10 cellular contexts compared by ENCODE assay signal in the genomic region with DNA sequence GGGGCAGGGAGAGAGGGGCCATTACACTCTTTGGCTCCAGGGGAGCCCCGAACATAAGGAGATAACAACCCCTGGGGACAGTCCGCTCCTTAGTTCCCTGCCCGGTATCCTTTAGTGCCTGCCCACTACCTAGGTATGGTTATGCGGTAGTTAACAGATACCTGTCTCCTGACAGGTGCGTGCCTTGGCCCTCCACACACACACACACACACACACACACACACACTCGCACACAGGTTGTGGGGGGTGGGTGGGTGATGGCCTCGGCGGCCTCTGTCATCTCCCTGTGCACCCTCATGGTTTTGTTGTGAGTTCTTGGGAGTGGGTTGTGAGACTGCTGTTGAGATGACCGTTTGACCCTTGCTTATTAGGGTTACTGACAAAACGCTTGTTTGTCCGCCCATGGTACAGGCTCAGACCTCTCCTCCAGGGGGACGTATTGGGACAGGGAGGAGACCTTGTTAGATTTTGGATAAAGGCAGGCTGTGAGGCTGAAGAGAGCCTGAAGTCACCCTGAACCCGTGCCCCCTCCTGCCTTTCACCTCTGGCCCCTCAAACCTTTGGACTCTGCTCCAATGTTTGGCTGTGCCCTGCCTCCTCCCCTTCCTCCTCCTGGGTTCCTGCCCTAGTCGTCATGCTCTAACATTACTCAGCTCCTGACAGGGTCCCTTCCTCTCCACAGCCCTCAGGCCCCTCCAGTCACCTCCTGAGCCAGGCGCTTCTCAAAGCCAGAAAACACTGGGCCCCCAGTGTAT. TPM values are rescaled to one million over a fixed set of nuclear protein-coding genes. Genes with fewer than 3 reads are reported as not detected.
DNase-seq lines count a peak whose midpoint lies in the region; ATAC-seq and TF ChIP-seq lines count a peak whose summit lies in the region.
"Had no signal": no experiment of that assay in that cellular context is flagged by ENCODE, and none has a peak within 500 bp of the region (broad histone marks: within the 10 kb centered on the region; RNA-seq: fewer than 3 reads in every experiment).

No MANE protein-coding gene starts in this region.

- no peak for TF ChIP-seq POLR2A in uterus (IDR thresholded peaks at IDR 0.05)

- H3K4me1 ChIP-seq in heart right ventricle (peaks cover 0 to 73% (median 40%) of the 10 kb centered on the region in 9 donors), mucosa of descending colon (ENCODE audit: low read depth) (peaks cover 8% of the 10 kb centered on the region), uterus (peaks cover 0 to 5% of the 10 kb centered on the region in 2 donors)

- H3K27ac Mint-ChIP-seq in chondrocyte (ENCODE audit: unreplicated experiment) = no peak overlapping the region

- H3K27me3 ChIP-seq in heart right ventricle (peaks cover 0 to 59% (median 12%) of the 10 kb centered on the region in 7 donors), uterus (no peaks in the 10 kb centered on the region)
- H3K27me3 ChIP-seq: SJCRH30 had no signal

- H3K36me3 Mint-ChIP-seq in chondrocyte (ENCODE audit: low read depth) = no peaks in the 10 kb centered on the region

- H3K9me3 ChIP-seq in heart right ventricle (no peaks in the 10 kb centered on the region), mucosa of descending colon (no peaks in the 10 kb centered on the region), uterus (no peaks in the 10 kb centered on the region)
- H3K9me3 ChIP-seq: SJCRH30 had no signal

- 53 to 55% methylated on average over 15 of the region's 15 CpGs for WGBS in heart right ventricle, 2 donors

- no peak for TF ChIP-seq CTCF in heart right ventricle (IDR thresholded peaks at IDR 0.05)
- TF ChIP-seq CTCF in chondrocyte (IDR thresholded peaks at IDR 0.05) = no peak
- TF ChIP-seq CTCF in mucosa of descending colon (IDR thresholded peaks at IDR 0.05) = no peak
- no peak for TF ChIP-seq CTCF in uterus (IDR thresholded peaks at IDR 0.05)

- H3K9me3 Mint-ChIP-seq in chondrocyte (ENCODE audit: low read depth) = no peaks in the 10 kb centered on the region

- ATAC-seq in heart right ventricle (no peak), Right ventricle myocardium superior (ENCODE audit: poor library complexity) (no peak), mucosa of descending colon (peak; percentile 4), GM18511 (IDR thresholded peaks at IDR 0.05; ENCODE audit: unreplicated experiment) (no peak), GM19328 (IDR thresholded peaks at IDR 0.05; ENCODE audit: unreplicated experiment) (no peak)

- peaks cover 31% of the 10 kb centered on the region for H3K27me3 Mint-ChIP-seq in chondrocyte (ENCODE audit: low read depth)

- H3K4me1 Mint-ChIP-seq in chondrocyte (ENCODE audit: low read depth) = peaks cover 34% of the 10 kb centered on the region

- no peak for DNase-seq in heart right ventricle
- DNase-seq in Right ventricle myocardium superior = no peak
- DNase-seq in chondrocyte (ENCODE audit: low spot score) = no peak
- DNase-seq in mucosa of descending colon = no peak
- DNase-seq in uterus = no peak
- DNase-seq in cerebellum (ENCODE audit: low spot score) = no peak
- DNase-seq: foreskin melanocyte had no signal

- intact Hi-C loops in heart right ventricle (cut with DNase I) (loop anchor here in 1 of 10 donors (2.0 kb wide), 1 partner anchor 18 kb away; no protein-coding TSS in a partner anchor), Right ventricle myocardium superior (cut with DNase I) (no loop called here), mucosa of descending colon (cut with DNase I, micrococcal nuclease) (no loop called here), uterus (cut with DNase I; ENCODE audit: low total_unique reads) (no loop called here)

- H3K4me3 ChIP-seq in heart right ventricle (peak overlapping the region; percentile 31 to 77 (median 66)), mucosa of descending colon (no peak overlapping the region), uterus (peak overlapping the region; percentile 46 to 60)
- H3K4me3 ChIP-seq: SJCRH30 had no signal

- peak overlapping the region; percentile 31 for H3K4me3 Mint-ChIP-seq in chondrocyte (ENCODE audit: unreplicated experiment)

- H3K36me3 ChIP-seq in heart right ventricle (no peaks in the 10 kb centered on the region), mucosa of descending colon (ENCODE audit: low read depth) (no peaks in the 10 kb centered on the region), uterus (no peaks in the 10 kb centered on the region)
- H3K36me3 ChIP-seq: SJCRH30 had no signal

- H3K27ac ChIP-seq in heart right ventricle (peak overlapping the region in 1 of 10 donors; percentile 9), uterus (peak overlapping the region; percentile 1 to 68)
- H3K27ac ChIP-seq: SJCRH30 had no signal

RNA-seq across cellular contexts. Expression of a gene that starts 1.0 kb away (rescaled TPM):
- total RNA-seq in heart right ventricle (10 to 100 TPM in 3 of 10 donors, 1 to 10 TPM in 7; 5.0 to 26.0 (median 7.0) TPM), Right ventricle myocardium superior (3.9 TPM), chondrocyte (0.12 to 0.36 TPM (median 0.27 TPM) in 3 replicates), mucosa of descending colon (1 to 10 TPM; 5.3 to 7.6 (median 5.8) TPM), uterus (1 to 10 TPM in 3 of 4 donors, under 1 TPM in 1; 0.77 to 5.3 (median 3.2) TPM), cerebellum (2.7 TPM)
- 1 to 10 TPM in 1 of 2 donors, under 1 TPM in 1; 0.90 to 2.4 TPM for polyA plus RNA-seq in heart right ventricle

RNA-seq across cellular contexts. Expression of a gene that starts 38.0 kb away (rescaled TPM):
- 1 to 10 TPM in 3 of 10 donors, under 1 TPM in 7; 0.49 to 5.4 (median 0.79) TPM for total RNA-seq in heart right ventricle
- polyA plus RNA-seq in heart right ventricle = under 1 TPM; 0.29 to 0.87 TPM
- 0.46 TPM for total RNA-seq in Right ventricle myocardium superior
- 7.7 to 10.5 TPM (median 8.5 TPM) in 3 replicates for total RNA-seq in chondrocyte
- total RNA-seq in mucosa of descending colon = 10 to 100 TPM in 2 of 3 donors, 1 to 10 TPM in 1; 9.7 to 24.7 (median 16.4) TPM
- 1 to 10 TPM in 2 of 4 donors, not detected in 2; 1.5 to 6.7 TPM for total RNA-seq in uterus
- 2.5 TPM for total RNA-seq in cerebellum
